Comparison of ENCODE assay signal across 9 cellular contexts in genomic region chr15:33215941-33216872, GRCh38. TPM values are rescaled to one million over a fixed set of nuclear protein-coding genes. Genes with fewer than 3 reads are reported as not detected.
A peak's percentile ranks its signal among the peaks of the same experiment; 100 is the strongest.
DNase-seq lines count a peak whose midpoint lies in the region; ATAC-seq, FAIRE-seq and TF ChIP-seq lines count a peak whose summit lies in the region.
"Had no signal": no experiment of that assay in that cellular context is flagged by ENCODE, and none has a peak within 500 bp of the region (broad histone marks: within the 10 kb centered on the region; RNA-seq: fewer than 3 reads in every experiment).

No MANE protein-coding gene starts in this region.

- DNase-seq in GM12864 (ENCODE audit: low read depth) (no peak), NCI-H2227 treated with DMSO at 0.1 percent for 48 hours (lab: John Stamatoyannopoulos, UW) (peak; percentile 3), colonic mucosa (no peak), pancreas (no peak), NCI-H187 (lab: John Stamatoyannopoulos, UW) (no peak), NCI-H1092 treated with DMSO at 0.1 percent for 48 hours (lab: John Stamatoyannopoulos, UW) (no peak), T-helper 9 cell (no peak), SHP77 (lab: John Stamatoyannopoulos, UW) (no peak)
- DNase-seq: NCI-H345 had no signal

- FAIRE-seq in pancreas (lab: Jason Lieb, UNC): no peak

- H3K9me3 ChIP-seq in colonic mucosa (no peaks in the 10 kb centered on the region), pancreas (no peaks in the 10 kb centered on the region)

- TF ChIP-seq CTCF in GM12864 (IDR thresholded peaks at IDR 0.05; ENCODE audit: low read depth, low read length, missing control alignments): peak; percentile 69
- peak; percentile 36 for TF ChIP-seq CTCF in colonic mucosa (IDR thresholded peaks at IDR 0.05)
- TF ChIP-seq CTCF in pancreas (IDR thresholded peaks at IDR 0.05): peak; percentile 9 to 36 (median 26)

- ATAC-seq in pancreas: peak; percentile 53 to 80 (median 71)

- H3K27me3 ChIP-seq in colonic mucosa: no peaks in the 10 kb centered on the region
- H3K27me3 ChIP-seq in pancreas: no peaks in the 10 kb centered on the region

- H3K9ac ChIP-seq in colonic mucosa (ENCODE audit: low read depth in 2 of 2, low read length in 2 of 2): no peak overlapping the region

- intact Hi-C loops in colonic mucosa (cut with DNase I): no loop called here
- intact Hi-C loops in pancreas (cut with DNase I): no loop called here

- H3K4me3 ChIP-seq in GM12864 (ENCODE audit: low read depth, low read length) (no peak overlapping the region), colonic mucosa (no peak overlapping the region), pancreas (no peak overlapping the region)

- 87 to 97% methylated on average over 3 of the region's 3 CpGs for WGBS in pancreas, 2 donors

- H3K27ac ChIP-seq in colonic mucosa (no peak overlapping the region), pancreas (no peak overlapping the region)

- H3K4me1 ChIP-seq in colonic mucosa: no peaks in the 10 kb centered on the region
- H3K4me1 ChIP-seq in pancreas: peaks cover 0 to 5% (median 0%) of the 10 kb centered on the region in 3 donors

- H3K36me3 ChIP-seq in colonic mucosa (no peaks in the 10 kb centered on the region), pancreas (no peaks in the 10 kb centered on the region)

RNA-seq across cellular contexts. Expression of gene FMN1, which starts 21.7 kb away (rescaled TPM):
- total RNA-seq in colonic mucosa: 10 to 100 TPM; 23.5 to 32.0 TPM
- 10 to 100 TPM in 1 of 6 donors, 1 to 10 TPM in 5; 2.6 to 10.2 (median 4.1) TPM for total RNA-seq in pancreas
- polyA plus RNA-seq in pancreas: 1 to 10 TPM; 1.9 to 2.3 TPM
